Comparison of ENCODE assay signal across 11 cellular contexts in genomic region chr14:68522510-68523325, GRCh38.
DNase-seq lines count a peak whose midpoint lies in the region; ATAC-seq and TF ChIP-seq lines count a peak whose summit lies in the region.
"Had no signal": no experiment of that assay in that cellular context is flagged by ENCODE, and none has a peak within 500 bp of the region (broad histone marks: within the 10 kb centered on the region; RNA-seq: fewer than 3 reads in every experiment).

No MANE protein-coding gene starts in this region.

- H3K36me3 ChIP-seq in BLaER1 treated with 17β-estradiol and CSF1 and Interleukin-3, amounts not matched to agents 10 nM and 100 nM = peaks cover 0 to 19% (median 0%) of the 10 kb centered on the region in 11 experiments; a peak in 5 of 22 replicates
- no peaks in the 10 kb centered on the region for H3K36me3 ChIP-seq in adipocyte (ENCODE audit: control insufficient read depth, insufficient read depth, low read length, severe bottlenecking)
- no peaks in the 10 kb centered on the region for H3K36me3 ChIP-seq in right atrium auricular region

- DNase-seq in adipocyte (ENCODE audit: low read depth) (peak; percentile 85), right atrium auricular region (ENCODE audit: low spot score) (peak; percentile 60), retina (peak; percentile 63), GOT3 (lab: John Stamatoyannopoulos, UW) (no peak), SKM-1 treated with dmso at 0.1 percent for 144 hours (lab: John Stamatoyannopoulos, UW; ENCODE audit: unreplicated experiment) (no peak), foreskin fibroblast (no peak)
- DNase-seq: activated CD8-positive, alpha-beta T cell treated with anti-CD3 and anti-CD28 coated beads for 36 hours; CD4-positive, CD25-positive, alpha-beta regulatory T cell; effector CD4-positive, alpha-beta T cell had no signal

- no peaks in the 10 kb centered on the region for H4K20me1 ChIP-seq in BLaER1 treated with 17β-estradiol and CSF1 and Interleukin-3, amounts not matched to agents 10 nM and 100 nM

- no peak overlapping the region for H3K4me3 ChIP-seq in BLaER1 treated with 17β-estradiol and CSF1 and Interleukin-3, amounts not matched to agents 10 nM and 100 nM
- H3K4me3 ChIP-seq in adipocyte (ENCODE audit: low read length) = no peak overlapping the region
- H3K4me3 ChIP-seq in right atrium auricular region = no peak overlapping the region
- no peak overlapping the region for H3K4me3 ChIP-seq in foreskin fibroblast (ENCODE audit: low read depth in 1 of 2, low read length in 2 of 2)

- no peaks in the 10 kb centered on the region for H3K27me3 ChIP-seq in BLaER1 treated with 17β-estradiol and CSF1 and Interleukin-3, amounts not matched to agents 10 nM and 100 nM
- no peaks in the 10 kb centered on the region for H3K27me3 ChIP-seq in adipocyte (replicated peaks; ENCODE audit: control insufficient read depth, insufficient read depth, low read length)
- no peaks in the 10 kb centered on the region for H3K27me3 ChIP-seq in right atrium auricular region

- peaks cover 28 to 73% (median 35%) of the 10 kb centered on the region in 10 experiments for H3K4me1 ChIP-seq in BLaER1 treated with 17β-estradiol and CSF1 and Interleukin-3, amounts not matched to agents 10 nM and 100 nM
- peaks cover 67% of the 10 kb centered on the region for H3K4me1 ChIP-seq in adipocyte (ENCODE audit: control insufficient read depth, insufficient read depth, low read length)
- peaks cover 0 to 64% of the 10 kb centered on the region in 2 donors for H3K4me1 ChIP-seq in right atrium auricular region

- TF ChIP-seq CTCF in right atrium auricular region (IDR thresholded peaks at IDR 0.05) = no peak
- TF ChIP-seq CTCF in foreskin fibroblast (IDR thresholded peaks at IDR 0.05; ENCODE audit: low read depth, low read length) = no peak

- peak overlapping the region in 2 of 11 experiments; percentile 28 to 29; a peak in 2 of 22 replicates for H3K9ac ChIP-seq in BLaER1 treated with 17β-estradiol and CSF1 and Interleukin-3, amounts not matched to agents 10 nM and 100 nM
- peak overlapping the region; percentile 65 for H3K9ac ChIP-seq in adipocyte (ENCODE audit: low read length)

- H3K4me2 ChIP-seq in BLaER1 treated with 17β-estradiol and CSF1 and Interleukin-3, amounts not matched to agents 10 nM and 100 nM = peak overlapping the region; percentile 41 to 70 (median 57)

- no peak for ATAC-seq in HG03354 (IDR thresholded peaks at IDR 0.05; ENCODE audit: poor library complexity, severe bottlenecking, unreplicated experiment)
- ATAC-seq: activated CD8-positive, alpha-beta T cell treated with anti-CD3 and anti-CD28 coated beads for 36 hours had no signal

- H3K27ac ChIP-seq in BLaER1 treated with 17β-estradiol and CSF1 and Interleukin-3, amounts not matched to agents 10 nM and 100 nM = peak overlapping the region in 8 of 11 experiments; percentile 1 to 29 (median 22); a peak in 7 of 22 replicates
- H3K27ac ChIP-seq in right atrium auricular region = peak overlapping the region; percentile 47 to 60

- H3K9me3 ChIP-seq in BLaER1 treated with 17β-estradiol and CSF1 and Interleukin-3, amounts not matched to agents 10 nM and 100 nM (replicated peaks in 1 of 11) = peaks cover 0 to 43% (median 31%) of the 10 kb centered on the region in 11 experiments; a peak in 18 of 22 replicates
- no peaks in the 10 kb centered on the region for H3K9me3 ChIP-seq in adipocyte (ENCODE audit: control insufficient read depth, low read length)
- peaks cover 0 to 3% of the 10 kb centered on the region in 2 donors for H3K9me3 ChIP-seq in right atrium auricular region

Comparison
In these comparisons a context has a peak if more than half of its experiments do, and no peak if none do; other contexts are left out.
1. DNase-seq: peak in adipocyte (single experiment), right atrium auricular region (single experiment) and retina (single experiment); none in GOT3 (single experiment), SKM-1 treated with dmso at 0.1 percent for 144 hours (single experiment) and foreskin fibroblast (0 of 2).